1 cellular context compared by ENCODE assay signal in genomic region chr9:120348951-120349429, GRCh38.
A peak's percentile ranks its signal among the peaks of the same experiment; 100 is the strongest.
TF ChIP-seq lines count a peak whose summit lies in the region.

No MANE protein-coding gene starts in this region.

TF ChIP-seq in H1, 55 proteins besides CTCF, POLR2A, EP300 and RAD21 (continued from another document):
- TF ChIP-seq CHD7 (IDR thresholded peaks at IDR 0.05; ENCODE audit: insufficient replicate concordance, low read length), result no peak
- no peak for TF ChIP-seq SRF (IDR thresholded peaks at IDR 0.05; ENCODE audit: low read depth, low read length)
- no peak for TF ChIP-seq RXRA (IDR thresholded peaks at IDR 0.05; ENCODE audit: insufficient read depth, low read depth, low read length)
- TF ChIP-seq CBX5 (IDR thresholded peaks at IDR 0.05; ENCODE audit: low read depth, low read length), result no peak
- no peak for TF ChIP-seq GTF2F1 (IDR thresholded peaks at IDR 0.05; ENCODE audit: borderline replicate concordance, low read depth, low read length)
- TF ChIP-seq BACH1 (IDR thresholded peaks at IDR 0.05; ENCODE audit: low read length), result no peak
- TF ChIP-seq JUND (IDR thresholded peaks at IDR 0.05; ENCODE audit: low read length), result no peak
- TF ChIP-seq SAP30 (IDR thresholded peaks at IDR 0.05; ENCODE audit: insufficient read depth, insufficient replicate concordance, low read length), result no peak
- no peak for TF ChIP-seq SP1 (IDR thresholded peaks at IDR 0.05; ENCODE audit: low read depth, low read length)
- TF ChIP-seq CREB1 (IDR thresholded peaks at IDR 0.05), result 0 out of 2 replicates have a peak, but pooled peaks have one; percentile 20
- TF ChIP-seq CHD2 (IDR thresholded peaks at IDR 0.05; ENCODE audit: low read length), result peak; percentile 50; the same call in 1 of the 2 replicates
- TF ChIP-seq USF2 (IDR thresholded peaks at IDR 0.05; ENCODE audit: low read length), result no peak
- no peak for TF ChIP-seq MAFK (IDR thresholded peaks at IDR 0.05; ENCODE audit: low read depth, low read length)
- TF ChIP-seq CEBPB (IDR thresholded peaks at IDR 0.05; ENCODE audit: low read depth, low read length), result no peak
- TF ChIP-seq RBBP5 (IDR thresholded peaks at IDR 0.05; ENCODE audit: borderline replicate concordance, low read depth, low read length), result no peak
- no peak for TF ChIP-seq SIN3A (conservative IDR thresholded peaks at IDR 0.05 in 1 of 2, IDR thresholded peaks at IDR 0.05 in 1 of 2; ENCODE audit: low read depth in 1 of 2, low read length in 2 of 2)
- no peak for TF ChIP-seq POU5F1 (IDR thresholded peaks at IDR 0.05; ENCODE audit: low read depth, low read length)
- 0 out of 2 replicates have a peak, but pooled peaks have one; percentile 6 for TF ChIP-seq EGR1 (IDR thresholded peaks at IDR 0.05; ENCODE audit: borderline replicate concordance, low read depth, low read length)
- no peak for TF ChIP-seq TBP (IDR thresholded peaks at IDR 0.05; ENCODE audit: low read depth, low read length)
- TF ChIP-seq KDM1A (IDR thresholded peaks at IDR 0.05; ENCODE audit: borderline replicate concordance, low read length), result no peak
- no peak for TF ChIP-seq FOSL1 (IDR thresholded peaks at IDR 0.05; ENCODE audit: insufficient read depth, low read depth, low read length)
- TF ChIP-seq YY1 (IDR thresholded peaks at IDR 0.05; ENCODE audit: low read depth, low read length), result peak; percentile 76; the same call in 1 of the 2 replicates
- TF ChIP-seq TEAD4 (IDR thresholded peaks at IDR 0.05; ENCODE audit: low read depth, low read length), result peak; percentile 53
- TF ChIP-seq PHF8 (conservative IDR thresholded peaks at IDR 0.05; ENCODE audit: low read depth, low read length), result no peak
- no peak for TF ChIP-seq KDM4A (IDR thresholded peaks at IDR 0.05; ENCODE audit: low read depth, low read length, severe bottlenecking)
- TF ChIP-seq ASH2L (IDR thresholded peaks at IDR 0.05; ENCODE audit: low read length), result no peak
- no peak for TF ChIP-seq HDAC2 (IDR thresholded peaks at IDR 0.05; ENCODE audit: borderline replicate concordance in 1 of 2, low read depth in 2 of 2, low read length in 2 of 2)
TF ChIP-seq in H1: peak in this region for 5.
